8 cellular contexts compared by ENCODE assay signal in the genomic region with DNA sequence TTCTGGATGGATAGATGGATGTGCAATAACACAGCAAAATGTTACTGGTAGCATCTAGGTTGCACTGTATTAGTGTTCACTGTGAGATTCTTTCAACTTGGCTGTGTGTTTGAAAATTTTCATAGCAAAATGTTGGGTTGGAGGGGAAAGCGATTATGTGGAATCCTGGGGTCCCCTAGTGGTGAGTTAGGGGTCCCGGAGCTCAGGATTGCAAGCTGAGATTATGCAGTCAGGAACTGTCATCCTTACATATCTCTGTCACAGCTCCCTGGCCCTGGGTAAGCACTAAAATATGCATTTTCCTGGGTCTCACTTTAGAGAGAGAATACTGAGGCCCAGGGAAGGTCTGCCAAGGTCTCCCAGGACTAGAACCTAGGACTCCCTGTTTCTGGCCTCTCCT.
DNase-seq lines count a peak whose midpoint lies in the region; ATAC-seq and TF ChIP-seq lines count a peak whose summit lies in the region.
"Had no signal": no experiment of that assay in that cellular context is flagged by ENCODE, and none has a peak within 500 bp of the region (broad histone marks: within the 10 kb centered on the region; RNA-seq: fewer than 3 reads in every experiment).

No MANE protein-coding gene starts in this region.

- H4K20me1 ChIP-seq in BLaER1 treated with 17β-estradiol and CSF1 and Interleukin-3, amounts not matched to agents 10 nM and 100 nM, result no peaks in the 10 kb centered on the region
- H4K20me1 ChIP-seq in GM23338 (replicated peaks; ENCODE audit: insufficient read depth), result no peaks in the 10 kb centered on the region

- POLR2A ChIA-PET in RWPE1 (lab: Yijun Ruan, JAX; ENCODE audit: low non-redundant PET), result no interaction called here

- H3K36me3 ChIP-seq in BLaER1 treated with 17β-estradiol and CSF1 and Interleukin-3, amounts not matched to agents 10 nM and 100 nM, result no peaks in the 10 kb centered on the region
- H3K36me3 ChIP-seq in GM23338 (ENCODE audit: insufficient read depth), result no peaks in the 10 kb centered on the region

- H3K4me1 ChIP-seq in BLaER1 treated with 17β-estradiol and CSF1 and Interleukin-3, amounts not matched to agents 10 nM and 100 nM, result peaks cover 0 to 18% (median 11%) of the 10 kb centered on the region in 10 experiments; a peak in 12 of 20 replicates
- 0 out of 2 replicates have a peak, but pooled peaks cover 6% of the 10 kb centered on the region for H3K4me1 ChIP-seq in GM23338 (ENCODE audit: insufficient read depth)

- H3F3A ChIP-seq in GM23338 (replicated peaks; ENCODE audit: low read depth), result no peaks in the 10 kb centered on the region

- H3K9me3 Mint-ChIP-seq in GM23338, result no peaks in the 10 kb centered on the region
- H3K9me3 Mint-ChIP-seq: stimulated activated effector memory CD8-positive, alpha-beta T cell treated with anti-CD3 and anti-CD28 coated beads, Interleukin-12 subunit alpha, Interleukin-12 subunit beta, amount 100 ng/mL, for 72 hours had no signal

- no peak overlapping the region for H3K4me3 ChIP-seq in BLaER1 treated with 17β-estradiol and CSF1 and Interleukin-3, amounts not matched to agents 10 nM and 100 nM
- H3K4me3 ChIP-seq in GM23338, result no peak overlapping the region

- no peak overlapping the region for H2AFZ ChIP-seq in GM23338

- CTCF ChIA-PET in RWPE1 (lab: Yijun Ruan, JAX), result no interaction called here

- no peaks in the 10 kb centered on the region; the same call in 2 of the 3 replicates for H3K36me3 Mint-ChIP-seq in GM23338 (ENCODE audit: low read depth)
- H3K36me3 Mint-ChIP-seq: stimulated activated effector memory CD8-positive, alpha-beta T cell treated with anti-CD3 and anti-CD28 coated beads, Interleukin-12 subunit alpha, Interleukin-12 subunit beta, amount 100 ng/mL, for 72 hours had no signal

- peak; percentile 84 to 85 for TF ChIP-seq CTCF in GM23338 (conservative IDR thresholded peaks at IDR 0.05; ENCODE audit: low read depth in 2 of 2)
- TF ChIP-seq CTCF in VCaP (conservative IDR thresholded peaks at IDR 0.05), result peak; percentile 57
- no peak; the same call in 1 of the 2 replicates for TF ChIP-seq CTCF in RWPE1 (conservative IDR thresholded peaks at IDR 0.05; ENCODE audit: low read depth)

- 0 out of 22 replicates have a peak overlapping the region, but pooled peaks of 1 of the 11 experiments have one; percentile 20 for H3K9ac ChIP-seq in BLaER1 treated with 17β-estradiol and CSF1 and Interleukin-3, amounts not matched to agents 10 nM and 100 nM

- H3K27ac Mint-ChIP-seq in GM23338, result no peak overlapping the region
- H3K27ac Mint-ChIP-seq: stimulated activated effector memory CD8-positive, alpha-beta T cell treated with anti-CD3 and anti-CD28 coated beads, Interleukin-12 subunit alpha, Interleukin-12 subunit beta, amount 100 ng/mL, for 72 hours had no signal

- peaks cover 5% of the 10 kb centered on the region for H3K27me3 Mint-ChIP-seq in GM23338 (ENCODE audit: insufficient read depth, low read depth, poor library complexity)

- H3K79me2 ChIP-seq in GM23338 (replicated peaks; ENCODE audit: insufficient read depth), result no peaks in the 10 kb centered on the region

- no peak overlapping the region for H3K4me3 Mint-ChIP-seq in GM23338
- H3K4me3 Mint-ChIP-seq: stimulated activated effector memory CD8-positive, alpha-beta T cell treated with anti-CD3 and anti-CD28 coated beads, Interleukin-12 subunit alpha, Interleukin-12 subunit beta, amount 100 ng/mL, for 72 hours had no signal

- peak; percentile 82 for ATAC-seq in GM23338
- ATAC-seq: stimulated activated effector memory CD8-positive, alpha-beta T cell treated with anti-CD3 and anti-CD28 coated beads, Interleukin-12 subunit alpha, Interleukin-12 subunit beta, amount 100 ng/mL, for 72 hours had no signal

- no peaks in the 10 kb centered on the region for H3K27me3 ChIP-seq in BLaER1 treated with 17β-estradiol and CSF1 and Interleukin-3, amounts not matched to agents 10 nM and 100 nM
- no peaks in the 10 kb centered on the region for H3K27me3 ChIP-seq in GM23338 (ENCODE audit: insufficient read depth)

- no peaks in the 10 kb centered on the region; the same call in 1 of the 2 replicates for H3K9me2 ChIP-seq in GM23338 (ENCODE audit: insufficient read depth)

- H3K27ac ChIP-seq in BLaER1 treated with 17β-estradiol and CSF1 and Interleukin-3, amounts not matched to agents 10 nM and 100 nM, result no peak overlapping the region
- no peak overlapping the region for H3K27ac ChIP-seq in GM23338 (ENCODE audit: low read depth)
- peak overlapping the region; percentile 90 for H3K27ac ChIP-seq in VCaP
- no peak overlapping the region for H3K27ac ChIP-seq in RWPE1

- no peaks in the 10 kb centered on the region for H3K9me3 ChIP-seq in BLaER1 treated with 17β-estradiol and CSF1 and Interleukin-3, amounts not matched to agents 10 nM and 100 nM (replicated peaks in 1 of 11)

- peak; percentile 63 for DNase-seq in GM23338 (ENCODE audit: low spot score)
- DNase-seq in left kidney (ENCODE audit: low read depth, low spot score), result peak; percentile 60
- DNase-seq in H4 (ENCODE audit: low spot score), result no peak
- no peak for DNase-seq in RWPE1 (ENCODE audit: low spot score)
- DNase-seq in SW 1271 (lab: John Stamatoyannopoulos, UW), result no peak

- H3K4me1 Mint-ChIP-seq in GM23338, result peaks cover 10% of the 10 kb centered on the region
- H3K4me1 Mint-ChIP-seq: stimulated activated effector memory CD8-positive, alpha-beta T cell treated with anti-CD3 and anti-CD28 coated beads, Interleukin-12 subunit alpha, Interleukin-12 subunit beta, amount 100 ng/mL, for 72 hours had no signal

- H3K4me2 ChIP-seq in BLaER1 treated with 17β-estradiol and CSF1 and Interleukin-3, amounts not matched to agents 10 nM and 100 nM, result peak overlapping the region in 8 of 11 experiments; percentile 19 to 71 (median 46); a peak in 13 of 22 replicates
- H3K4me2 ChIP-seq in GM23338, result no peak overlapping the region

TF ChIP-seq in GM23338, 12 proteins besides CTCF, POLR2A, EP300 and RAD21 (continues in another document):
- TF ChIP-seq, protein P1, sequence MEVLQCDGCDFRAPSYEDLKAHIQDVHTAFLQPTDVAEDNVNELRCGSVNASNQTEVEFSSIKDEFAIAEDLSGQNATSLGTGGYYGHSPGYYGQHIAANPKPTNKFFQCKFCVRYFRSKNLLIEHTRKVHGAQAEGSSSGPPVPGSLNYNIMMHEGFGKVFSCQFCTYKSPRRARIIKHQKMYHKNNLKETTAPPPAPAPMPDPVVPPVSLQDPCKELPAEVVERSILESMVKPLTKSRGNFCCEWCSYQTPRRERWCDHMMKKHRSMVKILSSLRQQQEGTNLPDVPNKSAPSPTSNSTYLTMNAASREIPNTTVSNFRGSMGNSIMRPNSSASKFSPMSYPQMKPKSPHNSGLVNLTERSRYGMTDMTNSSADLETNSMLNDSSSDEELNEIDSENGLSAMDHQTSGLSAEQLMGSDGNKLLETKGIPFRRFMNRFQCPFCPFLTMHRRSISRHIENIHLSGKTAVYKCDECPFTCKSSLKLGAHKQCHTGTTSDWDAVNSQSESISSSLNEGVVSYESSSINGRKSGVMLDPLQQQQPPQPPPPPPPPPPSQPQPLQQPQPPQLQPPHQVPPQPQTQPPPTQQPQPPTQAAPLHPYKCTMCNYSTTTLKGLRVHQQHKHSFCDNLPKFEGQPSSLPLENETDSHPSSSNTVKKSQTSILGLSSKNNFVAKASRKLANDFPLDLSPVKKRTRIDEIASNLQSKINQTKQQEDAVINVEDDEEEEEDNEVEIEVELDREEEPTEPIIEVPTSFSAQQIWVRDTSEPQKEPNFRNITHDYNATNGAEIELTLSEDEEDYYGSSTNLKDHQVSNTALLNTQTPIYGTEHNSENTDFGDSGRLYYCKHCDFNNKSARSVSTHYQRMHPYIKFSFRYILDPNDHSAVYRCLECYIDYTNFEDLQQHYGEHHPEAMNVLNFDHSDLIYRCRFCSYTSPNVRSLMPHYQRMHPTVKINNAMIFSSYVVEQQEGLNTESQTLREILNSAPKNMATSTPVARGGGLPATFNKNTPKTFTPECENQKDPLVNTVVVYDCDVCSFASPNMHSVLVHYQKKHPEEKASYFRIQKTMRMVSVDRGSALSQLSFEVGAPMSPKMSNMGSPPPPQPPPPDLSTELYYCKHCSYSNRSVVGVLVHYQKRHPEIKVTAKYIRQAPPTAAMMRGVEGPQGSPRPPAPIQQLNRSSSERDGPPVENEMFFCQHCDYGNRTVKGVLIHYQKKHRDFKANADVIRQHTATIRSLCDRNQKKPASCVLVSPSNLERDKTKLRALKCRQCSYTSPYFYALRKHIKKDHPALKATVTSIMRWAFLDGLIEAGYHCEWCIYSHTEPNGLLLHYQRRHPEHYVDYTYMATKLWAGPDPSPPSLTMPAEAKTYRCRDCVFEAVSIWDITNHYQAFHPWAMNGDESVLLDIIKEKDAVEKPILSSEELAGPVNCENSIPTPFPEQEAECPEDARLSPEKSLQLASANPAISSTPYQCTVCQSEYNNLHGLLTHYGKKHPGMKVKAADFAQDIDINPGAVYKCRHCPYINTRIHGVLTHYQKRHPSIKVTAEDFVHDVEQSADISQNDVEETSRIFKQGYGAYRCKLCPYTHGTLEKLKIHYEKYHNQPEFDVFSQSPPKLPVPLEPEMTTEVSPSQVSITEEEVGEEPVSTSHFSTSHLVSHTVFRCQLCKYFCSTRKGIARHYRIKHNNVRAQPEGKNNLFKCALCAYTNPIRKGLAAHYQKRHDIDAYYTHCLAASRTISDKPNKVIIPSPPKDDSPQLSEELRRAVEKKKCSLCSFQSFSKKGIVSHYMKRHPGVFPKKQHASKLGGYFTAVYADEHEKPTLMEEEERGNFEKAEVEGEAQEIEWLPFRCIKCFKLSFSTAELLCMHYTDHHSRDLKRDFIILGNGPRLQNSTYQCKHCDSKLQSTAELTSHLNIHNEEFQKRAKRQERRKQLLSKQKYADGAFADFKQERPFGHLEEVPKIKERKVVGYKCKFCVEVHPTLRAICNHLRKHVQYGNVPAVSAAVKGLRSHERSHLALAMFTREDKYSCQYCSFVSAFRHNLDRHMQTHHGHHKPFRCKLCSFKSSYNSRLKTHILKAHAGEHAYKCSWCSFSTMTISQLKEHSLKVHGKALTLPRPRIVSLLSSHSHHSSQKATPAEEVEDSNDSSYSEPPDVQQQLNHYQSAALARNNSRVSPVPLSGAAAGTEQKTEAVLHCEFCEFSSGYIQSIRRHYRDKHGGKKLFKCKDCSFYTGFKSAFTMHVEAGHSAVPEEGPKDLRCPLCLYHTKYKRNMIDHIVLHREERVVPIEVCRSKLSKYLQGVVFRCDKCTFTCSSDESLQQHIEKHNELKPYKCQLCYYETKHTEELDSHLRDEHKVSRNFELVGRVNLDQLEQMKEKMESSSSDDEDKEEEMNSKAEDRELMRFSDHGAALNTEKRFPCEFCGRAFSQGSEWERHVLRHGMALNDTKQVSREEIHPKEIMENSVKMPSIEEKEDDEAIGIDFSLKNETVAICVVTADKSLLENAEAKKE (CRISPR knock-in tag; IDR thresholded peaks at IDR 0.05), result no peak
- TF ChIP-seq STAT1 (IDR thresholded peaks at IDR 0.05; ENCODE audit: unreplicated experiment), result no peak

Comparison
In these comparisons a context has a peak if more than half of its experiments do, and no peak if none do; other contexts are left out.
1. DNase-seq: peak in GM23338 (single experiment) and left kidney (single experiment); none in H4 (single experiment), RWPE1 (single experiment) and SW 1271 (0 of 2).